In the genomic region with DNA sequence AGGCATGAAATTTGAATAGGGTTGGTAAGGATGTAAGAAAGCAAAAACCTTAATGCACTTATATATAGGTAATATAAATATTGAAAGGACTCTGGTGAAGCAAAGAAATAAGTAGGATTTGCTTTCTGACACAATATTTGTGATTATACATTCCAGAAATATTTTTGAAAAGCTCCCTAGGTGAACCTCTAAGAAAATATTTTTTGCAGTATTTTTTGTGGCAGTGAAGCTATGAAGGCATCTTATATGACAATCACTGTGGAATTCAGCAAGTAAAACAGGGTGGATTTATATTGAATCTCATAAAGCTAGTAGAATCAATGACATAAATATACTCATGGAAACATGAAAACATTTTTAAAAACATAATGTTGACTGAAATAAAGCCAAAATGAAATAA, we compare ENCODE assay signal across 27 cellular contexts.
"Had no signal": no experiment of that assay in that cellular context is flagged by ENCODE, and none has a peak within 500 bp of the region (broad histone marks: within the 10 kb centered on the region; RNA-seq: fewer than 3 reads in every experiment).

No MANE protein-coding gene starts in this region.

- H3K27ac Mint-ChIP-seq: activated CD4-positive, alpha-beta T cell treated with anti-CD3 and anti-CD28 coated beads for 36 hours; activated CD4-positive, alpha-beta T cell treated with anti-CD3 and anti-CD28 coated beads, Interleukin-2, amount 10 ng/mL, durations not matched to agents 7 days and 5 days; activated CD8-positive, alpha-beta T cell treated with anti-CD3 and anti-CD28 coated beads, Interleukin-2, amount 10 ng/mL, durations not matched to agents 7 days and 5 days; activated naive CD4-positive, alpha-beta T cell treated with anti-CD3 and anti-CD28 coated beads for 36 hours; activated naive CD4-positive, alpha-beta T cell treated with anti-CD3 and anti-CD28 coated beads, Interleukin-2, amount 50 U/mL, for 72 hours; activated T-helper 1 cell treated with anti-CD3 and anti-CD28 coated beads, Interleukin-12 subunit alpha, Interleukin-12 subunit beta, Interleukin-2, Interleukin-4 antibody, amounts not matched to agents 30 ng/mL and 10 ng/mL and 1 ng/mL, durations not matched to agents 14 hours and 24 hours and 36 hours; brain; T-helper 1 cell treated with Interleukin-12 subunit alpha and Interleukin-12 subunit beta and Interleukin-4 antibody, amounts not matched to agents 30 μg/mL and 1 μg/mL, for 36 hours; T-helper 2 cell treated with Interferon-gamma antibody and Interleukin-4, amounts not matched to agents 5 μg/mL and 100 μg/mL, for 36 hours had no signal

- H3K9me3 ChIP-seq: MG63, Peyer's patch, SJSA1, SK-N-SH had no signal

- ATAC-seq: activated CD4-positive, alpha-beta T cell treated with anti-CD3 and anti-CD28 coated beads for 36 hours; activated CD8-positive, alpha-beta T cell treated with anti-CD3 and anti-CD28 coated beads, Interleukin-2, amount 10 ng/mL, durations not matched to agents 7 days and 5 days; activated naive CD4-positive, alpha-beta T cell treated with anti-CD3 and anti-CD28 coated beads, Interleukin-2, amount 50 U/mL, for 72 hours; activated T-cell treated with anti-CD3 and anti-CD28 coated beads, Interleukin-2, amount 50 U/mL, for 4 hours had no signal

- H3K4me2 ChIP-seq: SK-N-SH had no signal

- H3K36me3 ChIP-seq: MG63, Peyer's patch, SJSA1 had no signal

- H3K27ac ChIP-seq: Peyer's patch, SJSA1 had no signal

- H3K4me1 ChIP-seq: Peyer's patch had no signal

- H3K4me1 Mint-ChIP-seq: activated CD4-positive, alpha-beta T cell treated with anti-CD3 and anti-CD28 coated beads for 36 hours; activated CD4-positive, alpha-beta T cell treated with anti-CD3 and anti-CD28 coated beads, Interleukin-2, amount 10 ng/mL, durations not matched to agents 7 days and 5 days had no signal

- H3K36me3 Mint-ChIP-seq: activated naive CD4-positive, alpha-beta T cell treated with anti-CD3 and anti-CD28 coated beads, Interleukin-2, amount 50 U/mL, for 72 hours; brain had no signal

- H3K9me3 Mint-ChIP-seq: activated CD4-positive, alpha-beta T cell treated with anti-CD3 and anti-CD28 coated beads, Interleukin-2, amount 10 ng/mL, durations not matched to agents 7 days and 5 days; activated naive CD4-positive, alpha-beta T cell treated with anti-CD3 and anti-CD28 coated beads for 36 hours; activated naive CD4-positive, alpha-beta T cell treated with anti-CD3 and anti-CD28 coated beads, Interleukin-2, amount 50 U/mL, for 72 hours; activated T-helper 1 cell treated with anti-CD3 and anti-CD28 coated beads, Interleukin-12 subunit alpha, Interleukin-12 subunit beta, Interleukin-2, Interleukin-4 antibody, amounts not matched to agents 30 ng/mL and 10 ng/mL and 1 ng/mL, durations not matched to agents 14 hours and 24 hours and 36 hours; T-helper 1 cell treated with Interleukin-12 subunit alpha and Interleukin-12 subunit beta and Interleukin-4 antibody, amounts not matched to agents 30 μg/mL and 1 μg/mL, for 36 hours; T-helper 2 cell treated with Interferon-gamma antibody and Interleukin-4, amounts not matched to agents 5 μg/mL and 100 μg/mL, for 36 hours had no signal

- DNase-seq: activated CD4-positive, alpha-beta T cell treated with anti-CD3 and anti-CD28 coated beads for 36 hours; activated CD4-positive, alpha-beta T cell treated with anti-CD3 and anti-CD28 coated beads, Interleukin-2, amount 10 ng/mL, durations not matched to agents 7 days and 5 days; activated CD4-positive, alpha-beta T cell treated with anti-CD3 and anti-CD28 coated beads, Interleukin-2, amount 50 U/mL, for 48 hours; activated CD8-positive, alpha-beta T cell treated with anti-CD3 and anti-CD28 coated beads, Interleukin-2, amount 10 ng/mL, durations not matched to agents 7 days and 5 days; activated gamma-delta T cell treated with Interleukin-2 at 50 U/mL for 16 hours; activated naive CD4-positive, alpha-beta T cell treated with anti-CD3 and anti-CD28 coated beads for 36 hours; activated T-cell treated with anti-CD3 and anti-CD28 coated beads, Interleukin-2, amount 50 U/mL, for 4 hours; anterior cingulate cortex; Kasumi-1; KG1; MG63; NCI-H1092; NCI-H1436 treated with DMSO at 0.1 percent for 48 hours; NCI-H1694 treated with DMSO at 0.1 percent for 48 hours; NCI-H2029; NCI-H345; NCI-H524 treated with DMSO at 0.1 percent for 48 hours; Peyer's patch; RPMI8226; SHP77 treated with DMSO at 0.1 percent for 48 hours; SK-N-SH had no signal

- H3K4me3 ChIP-seq: MG63, Peyer's patch, SJSA1 had no signal

- H3K27me3 Mint-ChIP-seq: activated CD4-positive, alpha-beta T cell treated with anti-CD3 and anti-CD28 coated beads for 36 hours; activated CD4-positive, alpha-beta T cell treated with anti-CD3 and anti-CD28 coated beads, Interleukin-2, amount 10 ng/mL, durations not matched to agents 7 days and 5 days; brain had no signal

- H3K4me3 Mint-ChIP-seq: activated CD4-positive, alpha-beta T cell treated with anti-CD3 and anti-CD28 coated beads for 36 hours; activated CD4-positive, alpha-beta T cell treated with anti-CD3 and anti-CD28 coated beads, Interleukin-2, amount 10 ng/mL, durations not matched to agents 7 days and 5 days; activated CD8-positive, alpha-beta T cell treated with anti-CD3 and anti-CD28 coated beads, Interleukin-2, amount 10 ng/mL, durations not matched to agents 7 days and 5 days; activated naive CD4-positive, alpha-beta T cell treated with anti-CD3 and anti-CD28 coated beads for 36 hours; activated T-cell treated with anti-CD3 and anti-CD28 coated beads, Interleukin-2, amount 50 U/mL, for 4 hours; activated T-helper 1 cell treated with anti-CD3 and anti-CD28 coated beads, Interleukin-12 subunit alpha, Interleukin-12 subunit beta, Interleukin-2, Interleukin-4 antibody, amounts not matched to agents 30 ng/mL and 10 ng/mL and 1 ng/mL, durations not matched to agents 14 hours and 24 hours and 36 hours; brain; T-helper 1 cell treated with Interleukin-12 subunit alpha and Interleukin-12 subunit beta and Interleukin-4 antibody, amounts not matched to agents 30 μg/mL and 1 μg/mL, for 36 hours; T-helper 2 cell treated with Interferon-gamma antibody and Interleukin-4, amounts not matched to agents 5 μg/mL and 100 μg/mL, for 36 hours had no signal

- H3K27me3 ChIP-seq: MG63, Peyer's patch, SJSA1 had no signal
